Comparison of ENCODE assay signal across 12 cellular contexts in genomic region chr6:159646731-159647130, GRCh38. TPM values are rescaled to one million over a fixed set of nuclear protein-coding genes. Genes with fewer than 3 reads are reported as not detected.
DNase-seq lines count a peak whose midpoint lies in the region; ATAC-seq, FAIRE-seq and TF ChIP-seq lines count a peak whose summit lies in the region.
"Had no signal": no experiment of that assay in that cellular context is flagged by ENCODE, and none has a peak within 500 bp of the region (broad histone marks: within the 10 kb centered on the region; RNA-seq: fewer than 3 reads in every experiment).

No MANE protein-coding gene starts in this region.

- DNase-seq in NOMO-1 treated with DMSO at 0.1 percent for 48 hours (lab: John Stamatoyannopoulos, UW; ENCODE audit: unreplicated experiment) (peak; percentile 64), pancreas (no peak), NCI-H82 treated with DMSO at 0.1 percent for 48 hours (lab: John Stamatoyannopoulos, UW; ENCODE audit: unreplicated experiment) (no peak), urothelium cell line (ENCODE audit: low spot score) (no peak)
- DNase-seq in activated CD8-positive, alpha-beta memory T cell treated with anti-CD3 and anti-CD28 coated beads, Interleukin-2, amount 50 U/mL, for 48 hours = no peak
- no peak for DNase-seq in activated naive CD4-positive, alpha-beta T cell treated with anti-CD3 and anti-CD28 coated beads, Interleukin-2, amount 10 ng/mL, durations not matched to agents 7 days and 5 days
- DNase-seq: activated naive CD4-positive, alpha-beta T cell treated with Interleukin-2 at 50 U/mL for 16 hours; right cardiac atrium; stomach had no signal

- 68 to 74% methylated on average over 2 of the region's 2 CpGs for WGBS in pancreas, 2 donors

- no peaks in the 10 kb centered on the region for H3K27me3 ChIP-seq in pancreas
- H3K27me3 ChIP-seq: SJSA1, stomach had no signal

- no peaks in the 10 kb centered on the region for H3K27me3 Mint-ChIP-seq in activated naive CD4-positive, alpha-beta T cell treated with anti-CD3 and anti-CD28 coated beads, Interleukin-2, amount 10 ng/mL, durations not matched to agents 7 days and 5 days

- no peaks in the 10 kb centered on the region for H3K4me1 ChIP-seq in pancreas
- H3K4me1 ChIP-seq: stomach had no signal

- no peak overlapping the region for H3K4me3 Mint-ChIP-seq in activated naive CD4-positive, alpha-beta T cell treated with anti-CD3 and anti-CD28 coated beads, Interleukin-2, amount 10 ng/mL, durations not matched to agents 7 days and 5 days

- H3K36me3 ChIP-seq in pancreas = no peaks in the 10 kb centered on the region
- H3K36me3 ChIP-seq: SJSA1 had no signal

- no peak overlapping the region for H3K4me3 ChIP-seq in pancreas
- H3K4me3 ChIP-seq: SJSA1, stomach had no signal

- no peaks in the 10 kb centered on the region for H3K9me3 ChIP-seq in pancreas
- H3K9me3 ChIP-seq: SJSA1, stomach had no signal

- ATAC-seq in GM19035 (IDR thresholded peaks at IDR 0.05; ENCODE audit: unreplicated experiment) (peak; percentile 62), HG02840 (IDR thresholded peaks at IDR 0.05; ENCODE audit: low FRiP score, unreplicated experiment) (peak; percentile 85), pancreas (peak in 3 of 4 donors; percentile 46 to 61 (median 50))
- ATAC-seq: right cardiac atrium had no signal

- no peaks in the 10 kb centered on the region for H3K36me3 Mint-ChIP-seq in activated naive CD4-positive, alpha-beta T cell treated with anti-CD3 and anti-CD28 coated beads, Interleukin-2, amount 10 ng/mL, durations not matched to agents 7 days and 5 days

- intact Hi-C loops in pancreas (cut with DNase I) = loop anchor here in 1 of 3 donors (10.0 kb wide), 1 partner anchor 472 kb away; no protein-coding TSS in a partner anchor

- CTCF ChIA-PET in activated naive CD4-positive, alpha-beta T cell treated with anti-CD3 and anti-CD28 coated beads, Interleukin-2, amount 10 ng/mL, durations not matched to agents 7 days and 5 days (lab: Charles Lee) = interaction anchor here (0.7 to 1.9 kb wide), 3 partner anchors 201 to 473 kb away, joined by 4 to 7 read pairs (median 5); no protein-coding TSS in a partner anchor

- FAIRE-seq in pancreas (lab: Jason Lieb, UNC) (no peak), urothelium cell line (lab: Jason Lieb, UNC) (no peak)

- H3K27ac ChIP-seq in pancreas = no peak overlapping the region
- H3K27ac ChIP-seq: SJSA1, stomach had no signal

- no peak overlapping the region for H3K27ac Mint-ChIP-seq in activated naive CD4-positive, alpha-beta T cell treated with anti-CD3 and anti-CD28 coated beads, Interleukin-2, amount 10 ng/mL, durations not matched to agents 7 days and 5 days

- no peaks in the 10 kb centered on the region for H3K4me1 Mint-ChIP-seq in activated naive CD4-positive, alpha-beta T cell treated with anti-CD3 and anti-CD28 coated beads, Interleukin-2, amount 10 ng/mL, durations not matched to agents 7 days and 5 days

- no peaks in the 10 kb centered on the region for H3K9me3 Mint-ChIP-seq in activated naive CD4-positive, alpha-beta T cell treated with anti-CD3 and anti-CD28 coated beads, Interleukin-2, amount 10 ng/mL, durations not matched to agents 7 days and 5 days

- no peak for TF ChIP-seq CTCF in pancreas (IDR thresholded peaks at IDR 0.05)

RNA-seq across cellular contexts. Expression of gene SOD2, which starts 46.3 kb away (rescaled TPM):
- total RNA-seq in pancreas = 100 to 1,000 TPM; 155 to 792 (median 241) TPM
- 100 to 1,000 TPM in 1 of 2 donors, 10 to 100 TPM in 1; 97.7 to 162 TPM for polyA plus RNA-seq in pancreas
